ENCODE assay signal across 8 cellular contexts in genomic region chr3:172040976-172041963, GRCh38. TPM values are rescaled to one million over a fixed set of nuclear protein-coding genes. Genes with fewer than 3 reads are reported as not detected.
A peak's percentile ranks its signal among the peaks of the same experiment; 100 is the strongest.
DNase-seq lines count a peak whose midpoint lies in the region; ATAC-seq and TF ChIP-seq lines count a peak whose summit lies in the region.

No MANE protein-coding gene starts in this region.

- CTCF ChIA-PET in RWPE1 (lab: Yijun Ruan, JAX) = interaction anchor here (0.6 to 0.7 kb wide), 4 partner anchors 12 to 590 kb away, joined by 3 read pairs; no protein-coding TSS in a partner anchor

- ATAC-seq in natural killer cell treated with Interleukin-12 subunit alpha and Interleukin-12 subunit beta and Interleukin-15 and Interleukin-18, amount 100 ng/mL, for 72 hours = no peak
- no peak for ATAC-seq in GM21526 (IDR thresholded peaks at IDR 0.05; ENCODE audit: low FRiP score, unreplicated experiment)

- POLR2A ChIA-PET in RWPE1 (lab: Yijun Ruan, JAX; ENCODE audit: low non-redundant PET) = no interaction called here

- peak overlapping the region; percentile 35 for H3K27ac Mint-ChIP-seq in T-helper 1 cell treated with Interleukin-12 subunit alpha and Interleukin-12 subunit beta and Interleukin-4 antibody, amounts not matched to agents 30 μg/mL and 1 μg/mL, for 36 hours
- H3K27ac Mint-ChIP-seq in natural killer cell treated with Interleukin-12 subunit alpha and Interleukin-12 subunit beta and Interleukin-15 and Interleukin-18, amount 100 ng/mL, for 72 hours = peak overlapping the region; percentile 87 to 95

- no peaks in the 10 kb centered on the region for H3K9me3 Mint-ChIP-seq in T-helper 1 cell treated with Interleukin-12 subunit alpha and Interleukin-12 subunit beta and Interleukin-4 antibody, amounts not matched to agents 30 μg/mL and 1 μg/mL, for 36 hours
- H3K9me3 Mint-ChIP-seq in natural killer cell treated with Interleukin-12 subunit alpha and Interleukin-12 subunit beta and Interleukin-15 and Interleukin-18, amount 100 ng/mL, for 72 hours = no peaks in the 10 kb centered on the region

- TF ChIP-seq CTCF in RWPE1 (conservative IDR thresholded peaks at IDR 0.05; ENCODE audit: low read depth) = no peak
- peak; percentile 2 for TF ChIP-seq CTCF in epithelial cell of proximal tubule (conservative IDR thresholded peaks at IDR 0.05; ENCODE audit: low read depth, low read length)

- peak overlapping the region; percentile 97 for H3K27ac ChIP-seq in RWPE1

- H3K4me3 Mint-ChIP-seq in T-helper 1 cell treated with Interleukin-12 subunit alpha and Interleukin-12 subunit beta and Interleukin-4 antibody, amounts not matched to agents 30 μg/mL and 1 μg/mL, for 36 hours = peak overlapping the region; percentile 84
- peak overlapping the region; percentile 93 for H3K4me3 Mint-ChIP-seq in natural killer cell treated with Interleukin-12 subunit alpha and Interleukin-12 subunit beta and Interleukin-15 and Interleukin-18, amount 100 ng/mL, for 72 hours

- H3K36me3 Mint-ChIP-seq in T-helper 1 cell treated with Interleukin-12 subunit alpha and Interleukin-12 subunit beta and Interleukin-4 antibody, amounts not matched to agents 30 μg/mL and 1 μg/mL, for 36 hours (ENCODE audit: low read depth) = peaks cover 2% of the 10 kb centered on the region
- H3K36me3 Mint-ChIP-seq in natural killer cell treated with Interleukin-12 subunit alpha and Interleukin-12 subunit beta and Interleukin-15 and Interleukin-18, amount 100 ng/mL, for 72 hours = peaks cover 12% of the 10 kb centered on the region

- H3K4me3 ChIP-seq in epithelial cell of proximal tubule (ENCODE audit: low read depth, low read length) = peak overlapping the region; percentile 96

- no peak for DNase-seq in T-helper 1 cell
- DNase-seq in RWPE1 (ENCODE audit: low spot score) = peak; percentile 59
- DNase-seq in epithelial cell of proximal tubule (ENCODE audit: low read depth) = no peak
- DNase-seq in natural killer cell treated with Interleukin-12 subunit alpha and Interleukin-12 subunit beta and Interleukin-15 and Interleukin-18, amount 100 ng/mL, for 72 hours (ENCODE audit: low spot score) = no peak
- DNase-seq in SW480 (ENCODE audit: low spot score) = no peak
- DNase-seq in GDM1 (lab: John Stamatoyannopoulos, UW) = no peak

- H3K4me1 Mint-ChIP-seq in T-helper 1 cell treated with Interleukin-12 subunit alpha and Interleukin-12 subunit beta and Interleukin-4 antibody, amounts not matched to agents 30 μg/mL and 1 μg/mL, for 36 hours (ENCODE audit: low read depth) = peaks cover 22% of the 10 kb centered on the region
- H3K4me1 Mint-ChIP-seq in natural killer cell treated with Interleukin-12 subunit alpha and Interleukin-12 subunit beta and Interleukin-15 and Interleukin-18, amount 100 ng/mL, for 72 hours (ENCODE audit: low read depth in 2 of 2) = peaks cover 51 to 64% of the 10 kb centered on the region in 2 donors

- peaks cover 14% of the 10 kb centered on the region for H3K27me3 Mint-ChIP-seq in T-helper 1 cell treated with Interleukin-12 subunit alpha and Interleukin-12 subunit beta and Interleukin-4 antibody, amounts not matched to agents 30 μg/mL and 1 μg/mL, for 36 hours (ENCODE audit: low read depth)
- no peaks in the 10 kb centered on the region for H3K27me3 Mint-ChIP-seq in natural killer cell treated with Interleukin-12 subunit alpha and Interleukin-12 subunit beta and Interleukin-15 and Interleukin-18, amount 100 ng/mL, for 72 hours

RNA-seq across cellular contexts. Expression of gene FNDC3B, which starts 1.9 kb away (rescaled TPM):
- 31.9 and 37.3 TPM in 2 replicates for total RNA-seq in epithelial cell of proximal tubule
- total RNA-seq in natural killer cell treated with Interleukin-12 subunit alpha and Interleukin-12 subunit beta and Interleukin-15 and Interleukin-18, amount 100 ng/mL, for 72 hours = 100 to 1,000 TPM; 149 to 217 TPM
